In the genomic region with DNA sequence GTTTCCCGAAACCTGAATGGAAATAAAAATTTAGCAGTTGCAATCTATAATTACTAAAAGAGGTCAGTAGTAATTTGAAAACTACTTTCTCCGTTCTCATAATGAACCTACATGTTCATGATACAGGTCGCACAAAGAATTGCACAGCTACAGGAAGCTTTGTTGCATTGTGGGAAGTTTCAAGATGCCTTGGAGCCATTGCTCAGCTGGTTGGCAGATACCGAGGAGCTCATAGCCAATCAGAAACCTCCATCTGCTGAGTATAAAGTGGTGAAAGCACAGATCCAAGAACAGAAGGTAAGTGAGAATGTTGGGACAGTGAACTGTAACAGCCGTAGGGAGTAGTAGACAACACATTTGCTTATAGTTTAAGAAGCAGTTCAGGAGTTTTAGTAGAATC, we compare ENCODE assay signal across 31 cellular contexts.
DNase-seq lines count a peak whose midpoint lies in the region; ATAC-seq and TF ChIP-seq lines count a peak whose summit lies in the region.
"Had no signal": no experiment of that assay in that cellular context is flagged by ENCODE, and none has a peak within 500 bp of the region (broad histone marks: within the 10 kb centered on the region; RNA-seq: fewer than 3 reads in every experiment).

No MANE protein-coding gene starts in this region.

- CTCF ChIA-PET in SK-N-SH (lab: Yijun Ruan, JAX) (no interaction called here), Panc1 (lab: Charles Lee) (no interaction called here)

- intact Hi-C loops in Panc1 (cut with micrococcal nuclease; ENCODE audit: unreplicated experiment) = no loop called here

- no peaks in the 10 kb centered on the region for H3K9me3 ChIP-seq in SK-N-SH
- no peaks in the 10 kb centered on the region for H3K9me3 ChIP-seq in Panc1 (ENCODE audit: control insufficient read depth, insufficient read depth, low read depth, low read length)
- H3K9me3 ChIP-seq: A549, sigmoid colon, upper lobe of left lung had no signal

- no peaks in the 10 kb centered on the region for H3K9me3 Mint-ChIP-seq in progenitor cell of endocrine pancreas (ENCODE audit: low read depth)
- H3K9me3 Mint-ChIP-seq: immature natural killer cell; natural killer cell treated with Interleukin-12 subunit alpha and Interleukin-12 subunit beta and Interleukin-15 and Interleukin-18, amount 100 ng/mL, for 72 hours; T-helper 1 cell treated with Interleukin-12 subunit alpha and Interleukin-12 subunit beta and Interleukin-4 antibody, amounts not matched to agents 30 μg/mL and 1 μg/mL, for 36 hours had no signal

- no peaks in the 10 kb centered on the region for H3K27me3 Mint-ChIP-seq in progenitor cell of endocrine pancreas
- H3K27me3 Mint-ChIP-seq: natural killer cell treated with Interleukin-12 subunit alpha and Interleukin-12 subunit beta and Interleukin-15 and Interleukin-18, amount 100 ng/mL, for 72 hours had no signal

- no peak overlapping the region for H3K4me2 ChIP-seq in SK-N-SH
- H3K4me2 ChIP-seq: A549 had no signal

- DNase-seq in SK-N-SH = peak; percentile 9
- peak; percentile 9 for DNase-seq in ELR (ENCODE audit: low read depth)
- DNase-seq in Panc1 (ENCODE audit: low read depth, low spot score) = no peak
- no peak for DNase-seq in progenitor cell of endocrine pancreas (ENCODE audit: low spot score, unreplicated experiment)
- no peak for DNase-seq in HT-29 (ENCODE audit: low spot score)
- no peak for DNase-seq in midbrain (lab: John Stamatoyannopoulos, UW)
- no peak for DNase-seq in GM10266 (ENCODE audit: extremely low spot score)
- DNase-seq: activated CD4-positive, alpha-beta T cell treated with anti-CD3 and anti-CD28 coated beads, Interleukin-2, amount 50 U/mL, for 4 hours; caudate nucleus; effector CD8-positive, alpha-beta T cell; H7; hypothalamus; immature natural killer cell; left cardiac atrium; NCI-H1048; NCI-H1694; NCI-H2171 treated with DMSO at 0.1 percent for 48 hours; NK-92 treated with Interleukin-12 subunit alpha and Interleukin-12 subunit beta, amount 100 ng/mL, for 24 hours; occipital lobe; sigmoid colon; stimulated activated CD4-positive, alpha-beta T cell treated with anti-CD3 and anti-CD28 coated beads, Interleukin-12 subunit alpha, Interleukin-12 subunit beta, amount 100 ng/mL, for 4 hours; stimulated activated CD4-positive, alpha-beta T cell treated with anti-CD3 and anti-CD28 coated beads, Interleukin-2, amount 100 ng/mL, for 48 hours; upper lobe of left lung had no signal

- no peak overlapping the region for H2AFZ ChIP-seq in SK-N-SH (ENCODE audit: low read depth)

- peaks cover 9% of the 10 kb centered on the region for H3F3A ChIP-seq in SK-N-SH (replicated peaks; ENCODE audit: insufficient read depth)

- peaks cover 58 to 79% of the 10 kb centered on the region in 2 experiments for H3K36me3 ChIP-seq in SK-N-SH (replicated peaks in 1 of 2; ENCODE audit: control insufficient read depth in 1 of 2, insufficient read depth in 2 of 2, low read length in 1 of 2)
- peaks cover 51% of the 10 kb centered on the region for H3K36me3 ChIP-seq in Panc1 (ENCODE audit: control insufficient read depth, insufficient read depth, low read length)

- H3K4me1 ChIP-seq in SK-N-SH (ENCODE audit: control insufficient read depth in 1 of 2, insufficient read depth in 2 of 2, low read depth in 1 of 2, low read length in 1 of 2) (no peaks in the 10 kb centered on the region; a peak in 2 of 4 replicates), Panc1 (ENCODE audit: control insufficient read depth, insufficient read depth, low read length) (peaks cover 3% of the 10 kb centered on the region; the same call in 1 of the 2 replicates)

- ATAC-seq in SK-N-SH treated with all-trans-retinoic acid at 6 μM for 48 hours (no peak), Panc1 (peak; percentile 57)
- ATAC-seq: A549, left cardiac atrium had no signal

- H4K20me1 ChIP-seq in SK-N-SH (ENCODE audit: insufficient read depth) = peaks cover 60% of the 10 kb centered on the region

- H3K4me3 ChIP-seq in SK-N-SH (ENCODE audit: low read depth in 2 of 2, low read length in 1 of 2) = no peak overlapping the region
- H3K4me3 ChIP-seq in Panc1 (ENCODE audit: low read depth in 2 of 2, low read length in 2 of 2) = no peak overlapping the region
- H3K4me3 ChIP-seq: A549, coronary artery, lung, sigmoid colon, SK-N-MC, upper lobe of left lung had no signal

- in situ Hi-C loops in Panc1 (cut with HindIII; ENCODE audit: low pct_unique_long_range_greater_than_20kb, low sequenced_read_pairs) = no loop called here

- H3K4me3 Mint-ChIP-seq in progenitor cell of endocrine pancreas (ENCODE audit: low read depth) = no peak overlapping the region
- H3K4me3 Mint-ChIP-seq: immature natural killer cell; T-helper 1 cell treated with Interleukin-12 subunit alpha and Interleukin-12 subunit beta and Interleukin-4 antibody, amounts not matched to agents 30 μg/mL and 1 μg/mL, for 36 hours had no signal

- TF ChIP-seq RAD21 in SK-N-SH (IDR thresholded peaks at IDR 0.05; ENCODE audit: low read length) = no peak

- H3K27me3 ChIP-seq in SK-N-SH (ENCODE audit: insufficient read depth) (no peaks in the 10 kb centered on the region), Panc1 (ENCODE audit: control insufficient read depth, insufficient read depth, low read length) (no peaks in the 10 kb centered on the region)
- H3K27me3 ChIP-seq: sigmoid colon, upper lobe of left lung had no signal

- peaks cover 34% of the 10 kb centered on the region for H3K36me3 Mint-ChIP-seq in progenitor cell of endocrine pancreas (ENCODE audit: insufficient read depth)

- H3K9me2 ChIP-seq in SK-N-SH = no peaks in the 10 kb centered on the region

- H3K4me1 Mint-ChIP-seq in progenitor cell of endocrine pancreas (ENCODE audit: low read depth) = peaks cover 12% of the 10 kb centered on the region

- TF ChIP-seq CTCF in SK-N-SH (IDR thresholded peaks at IDR 0.05) (no peak), Panc1 (IDR thresholded peaks at IDR 0.05) (no peak), progenitor cell of endocrine pancreas (IDR thresholded peaks at IDR 0.05; ENCODE audit: unreplicated experiment) (no peak), GM10266 (IDR thresholded peaks at IDR 0.05; ENCODE audit: control insufficient read depth, insufficient read depth, low read depth, missing control alignments) (no peak)

- H3K9ac ChIP-seq in SK-N-SH = no peak overlapping the region

- WGBS in SK-N-SH (ENCODE audit: low lambda C conversion rate) = 96% methylated on average over 5 of the region's 5 CpGs

- no peak for TF ChIP-seq EP300 in SK-N-SH (IDR thresholded peaks at IDR 0.05; ENCODE audit: borderline replicate concordance in 1 of 2, low read depth in 1 of 2, low read length in 1 of 2)

- POLR2A ChIA-PET in SK-N-SH (lab: Yijun Ruan, JAX) (no interaction called here), Panc1 (lab: Charles Lee) (no interaction called here)

- H3K79me2 ChIP-seq in SK-N-SH (ENCODE audit: insufficient read depth) = peaks cover 88% of the 10 kb centered on the region

- H3K27ac ChIP-seq in SK-N-SH (ENCODE audit: low read depth in 2 of 2, low read length in 1 of 2) = no peak overlapping the region
- H3K27ac ChIP-seq in Panc1 (ENCODE audit: low read length) = no peak overlapping the region
- H3K27ac ChIP-seq: A549, coronary artery, epithelial cell of prostate, sigmoid colon, SK-N-MC, upper lobe of left lung had no signal

- peak overlapping the region; percentile 22 for H3K27ac Mint-ChIP-seq in progenitor cell of endocrine pancreas
- H3K27ac Mint-ChIP-seq: T-helper 1 cell treated with Interleukin-12 subunit alpha and Interleukin-12 subunit beta and Interleukin-4 antibody, amounts not matched to agents 30 μg/mL and 1 μg/mL, for 36 hours had no signal

- BruUV-seq in Panc1 (replicated peaks; lab: Mats Ljungman, UMichigan) = no TSS peak

TF ChIP-seq in SK-N-SH, 30 proteins besides CTCF, POLR2A, EP300 and RAD21 (continues in another document):
- no peak for TF ChIP-seq NFIC (IDR thresholded peaks at IDR 0.05; ENCODE audit: borderline replicate concordance)
- no peak for TF ChIP-seq MEF2A (IDR thresholded peaks at IDR 0.05; ENCODE audit: borderline replicate concordance, low read depth)
- no peak for TF ChIP-seq POLR2AphosphoS5 (IDR thresholded peaks at IDR 0.05; ENCODE audit: low read depth, low read length)
- no peak for TF ChIP-seq MXI1 (IDR thresholded peaks at IDR 0.05; ENCODE audit: low read depth, low read length)
- TF ChIP-seq EZH2phosphoT487 (IDR thresholded peaks at IDR 0.05; ENCODE audit: borderline replicate concordance, low read depth) = no peak
- TF ChIP-seq RXRA (IDR thresholded peaks at IDR 0.05; ENCODE audit: borderline replicate concordance, low read depth) = no peak

TF ChIP-seq in SK-N-SH treated with all-trans-retinoic acid at 6 μM for 48 hours, 23 proteins besides CTCF, POLR2A, EP300 and RAD21 (continues in another document):
- TF ChIP-seq TCF4 (CRISPR knock-in tag; IDR thresholded peaks at IDR 0.05; ENCODE audit: borderline replicate concordance) = no peak
- no peak for TF ChIP-seq ZFP3 (CRISPR knock-in tag; IDR thresholded peaks at IDR 0.05)
- no peak for TF ChIP-seq SNAI2 (CRISPR knock-in tag; IDR thresholded peaks at IDR 0.05)
- TF ChIP-seq ARNTL (CRISPR knock-in tag; IDR thresholded peaks at IDR 0.05; ENCODE audit: borderline replicate concordance, low read depth) = no peak
- no peak for TF ChIP-seq CSDC2 (CRISPR knock-in tag; IDR thresholded peaks at IDR 0.05)
- TF ChIP-seq BACH2 (CRISPR knock-in tag; IDR thresholded peaks at IDR 0.05; ENCODE audit: borderline replicate concordance) = no peak
- TF ChIP-seq, protein P1, sequence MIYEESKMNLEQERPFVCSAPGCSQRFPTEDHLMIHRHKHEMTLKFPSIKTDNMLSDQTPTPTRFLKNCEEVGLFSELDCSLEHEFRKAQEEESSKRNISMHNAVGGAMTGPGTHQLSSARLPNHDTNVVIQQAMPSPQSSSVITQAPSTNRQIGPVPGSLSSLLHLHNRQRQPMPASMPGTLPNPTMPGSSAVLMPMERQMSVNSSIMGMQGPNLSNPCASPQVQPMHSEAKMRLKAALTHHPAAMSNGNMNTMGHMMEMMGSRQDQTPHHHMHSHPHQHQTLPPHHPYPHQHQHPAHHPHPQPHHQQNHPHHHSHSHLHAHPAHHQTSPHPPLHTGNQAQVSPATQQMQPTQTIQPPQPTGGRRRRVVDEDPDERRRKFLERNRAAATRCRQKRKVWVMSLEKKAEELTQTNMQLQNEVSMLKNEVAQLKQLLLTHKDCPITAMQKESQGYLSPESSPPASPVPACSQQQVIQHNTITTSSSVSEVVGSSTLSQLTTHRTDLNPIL (CRISPR knock-in tag; IDR thresholded peaks at IDR 0.05; ENCODE audit: low read depth) = no peak

Comparison
In these comparisons a context has a peak if more than half of its experiments do, and no peak if none do; other contexts are left out.
1. DNase-seq: peak in SK-N-SH (single experiment) and ELR (single experiment); none in Panc1 (single experiment), progenitor cell of endocrine pancreas (single experiment), HT-29 (single experiment), midbrain (single experiment) and GM10266 (single experiment).